21 cellular contexts compared by ENCODE assay signal in the genomic region with DNA sequence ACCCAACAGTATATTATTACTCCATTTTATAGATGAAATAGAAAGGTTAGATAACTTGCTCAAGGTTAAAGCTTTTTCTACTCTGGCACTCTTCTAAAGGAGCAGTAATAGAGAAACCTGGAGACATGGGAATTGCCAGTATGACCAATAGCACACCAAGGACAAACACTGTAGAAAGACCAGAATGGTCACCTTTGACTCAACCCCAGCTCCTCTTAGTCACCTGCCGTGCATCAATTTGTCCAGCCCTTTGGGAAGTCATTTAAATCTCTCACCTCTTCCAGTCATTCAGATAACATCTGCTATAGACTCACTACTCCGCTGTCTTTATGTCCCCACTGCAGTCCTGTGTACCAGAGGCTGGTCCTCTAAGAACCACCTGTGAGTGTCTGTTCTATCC. TPM values are rescaled to one million over a fixed set of nuclear protein-coding genes. Genes with fewer than 3 reads are reported as not detected.
DNase-seq lines count a peak whose midpoint lies in the region; ATAC-seq and TF ChIP-seq lines count a peak whose summit lies in the region.
"Had no signal": no experiment of that assay in that cellular context is flagged by ENCODE, and none has a peak within 500 bp of the region (broad histone marks: within the 10 kb centered on the region; RNA-seq: fewer than 3 reads in every experiment).

No MANE protein-coding gene starts in this region.

- TF ChIP-seq CTCF in Calu3 (IDR thresholded peaks at IDR 0.05; ENCODE audit: unreplicated experiment) (no peak), activated B cell treated with CpG ODN at 0.5 μM for 24 hours (IDR thresholded peaks at IDR 0.05) (no peak)

- DNase-seq in Calu3 (no peak), activated B cell treated with CpG ODN at 0.5 μM for 24 hours (no peak), kidney tubule cell (ENCODE audit: low spot score) (peak; percentile 40), NCI-H2171 treated with DMSO at 0.1 percent for 48 hours (lab: John Stamatoyannopoulos, UW) (no peak)
- DNase-seq: ACHN, COR-L47, DMS153, GDM1, HCEC 1CT, KG1, NCI-H1417, NCI-H187, NCI-H226, NCI-H524 treated with DMSO at 0.1 percent for 48 hours, SIG-M5 had no signal

- CTCF ChIA-PET in Calu3 (lab: Charles Lee), result interaction anchor here (0.7 kb wide), 1 partner anchor 98 kb away, joined by 3 read pairs; no protein-coding TSS in a partner anchor
- CTCF ChIA-PET in activated B cell treated with CpG ODN at 0.5 μM for 24 hours (lab: Charles Lee), result no interaction called here

- H3K9me3 Mint-ChIP-seq in Calu3 (ENCODE audit: low read depth, unreplicated experiment), result no peaks in the 10 kb centered on the region
- H3K9me3 Mint-ChIP-seq in activated B cell treated with CpG ODN at 0.5 μM for 24 hours, result peaks cover 4% of the 10 kb centered on the region
- H3K9me3 Mint-ChIP-seq in stimulated activated memory B cell treated with anti-CD40 and anti-IgM and Interleukin-4, amounts not matched to agents 10 μg/mL and 1 μg/mL and 100 μg/mL, for 72 hours, result peaks cover 5% of the 10 kb centered on the region
- H3K9me3 Mint-ChIP-seq: GM23338 had no signal

- H3K36me3 Mint-ChIP-seq in Calu3 (ENCODE audit: insufficient read depth, unreplicated experiment) (peaks cover 15% of the 10 kb centered on the region), activated B cell treated with CpG ODN at 0.5 μM for 24 hours (ENCODE audit: low read depth) (no peaks in the 10 kb centered on the region)
- no peaks in the 10 kb centered on the region for H3K36me3 Mint-ChIP-seq in stimulated activated memory B cell treated with anti-CD40 and anti-IgM and Interleukin-4, amounts not matched to agents 10 μg/mL and 1 μg/mL and 100 μg/mL, for 72 hours

- POLR2A ChIA-PET in activated B cell treated with CpG ODN at 0.5 μM for 24 hours (lab: Charles Lee), result no interaction called here

- peak overlapping the region; percentile 22 for H3K27ac Mint-ChIP-seq in Calu3 (ENCODE audit: unreplicated experiment)
- peak overlapping the region; percentile 68 for H3K27ac Mint-ChIP-seq in activated B cell treated with CpG ODN at 0.5 μM for 24 hours
- H3K27ac Mint-ChIP-seq in stimulated activated memory B cell treated with anti-CD40 and anti-IgM and Interleukin-4, amounts not matched to agents 10 μg/mL and 1 μg/mL and 100 μg/mL, for 72 hours, result peak overlapping the region; percentile 62
- H3K27ac Mint-ChIP-seq: GM23338 had no signal

- no peak for ATAC-seq in activated B cell treated with CpG ODN at 0.5 μM for 24 hours (ENCODE audit: low read depth)
- ATAC-seq in stimulated activated memory B cell treated with anti-CD40 and anti-IgM and Interleukin-4, amounts not matched to agents 10 μg/mL and 1 μg/mL and 100 μg/mL, for 72 hours, result no peak
- ATAC-seq in HG02870 (IDR thresholded peaks at IDR 0.05; ENCODE audit: unreplicated experiment), result no peak
- no peak for ATAC-seq in GM18498 (IDR thresholded peaks at IDR 0.05; ENCODE audit: unreplicated experiment)
- ATAC-seq: GM23338, HepG2, SK-N-SH treated with all-trans-retinoic acid at 6 μM for 48 hours had no signal

- BruUV-seq in Calu3 (replicated peaks; lab: Mats Ljungman, UMichigan), result no TSS peak

- intact Hi-C loops in Calu3 (cut with micrococcal nuclease; ENCODE audit: unreplicated experiment), result no loop called here
- intact Hi-C loops in activated B cell treated with CpG ODN at 0.5 μM for 24 hours (cut with micrococcal nuclease), result loop anchor here (10.0 kb wide), 1 partner anchor 129 kb away; a partner anchor contains a TSS

- H3K4me1 Mint-ChIP-seq in Calu3 (ENCODE audit: low read depth, unreplicated experiment), result peaks cover 70% of the 10 kb centered on the region
- H3K4me1 Mint-ChIP-seq in activated B cell treated with CpG ODN at 0.5 μM for 24 hours, result peaks cover 44% of the 10 kb centered on the region
- H3K4me1 Mint-ChIP-seq in stimulated activated memory B cell treated with anti-CD40 and anti-IgM and Interleukin-4, amounts not matched to agents 10 μg/mL and 1 μg/mL and 100 μg/mL, for 72 hours, result peaks cover 47% of the 10 kb centered on the region

- no peaks in the 10 kb centered on the region for H3K27me3 Mint-ChIP-seq in Calu3 (ENCODE audit: unreplicated experiment)
- H3K27me3 Mint-ChIP-seq in activated B cell treated with CpG ODN at 0.5 μM for 24 hours, result no peaks in the 10 kb centered on the region
- H3K27me3 Mint-ChIP-seq in stimulated activated memory B cell treated with anti-CD40 and anti-IgM and Interleukin-4, amounts not matched to agents 10 μg/mL and 1 μg/mL and 100 μg/mL, for 72 hours, result no peaks in the 10 kb centered on the region

- H3K4me3 Mint-ChIP-seq in Calu3 (ENCODE audit: low read depth, unreplicated experiment), result no peak overlapping the region
- no peak overlapping the region for H3K4me3 Mint-ChIP-seq in activated B cell treated with CpG ODN at 0.5 μM for 24 hours
- no peak overlapping the region for H3K4me3 Mint-ChIP-seq in stimulated activated memory B cell treated with anti-CD40 and anti-IgM and Interleukin-4, amounts not matched to agents 10 μg/mL and 1 μg/mL and 100 μg/mL, for 72 hours
- H3K4me3 Mint-ChIP-seq: GM23338 had no signal

RNA-seq across cellular contexts. Expression of a gene that starts 23.9 kb away (rescaled TPM):
- total RNA-seq in Calu3 (2022) (32.0 and 34.5 TPM in 2 replicates), activated B cell treated with CpG ODN at 0.5 μM for 24 hours (not detected in 2 replicates)

Comparison
In these comparisons a context has a peak if more than half of its experiments do, and no peak if none do; other contexts are left out.
1. RNA of a gene that starts 23.9 kb away (total RNA-seq): 32.0 to 34.5 TPM in Calu3; not detected in activated B cell treated with CpG ODN at 0.5 μM for 24 hours; every median in the first group is over 10 times any median in the second.
2. Peak in every context shown above with its lines, with median percentiles within 50 percentile points of each other: H3K27ac Mint-ChIP-seq.